14 cellular contexts compared by ENCODE assay signal in the genomic region with DNA sequence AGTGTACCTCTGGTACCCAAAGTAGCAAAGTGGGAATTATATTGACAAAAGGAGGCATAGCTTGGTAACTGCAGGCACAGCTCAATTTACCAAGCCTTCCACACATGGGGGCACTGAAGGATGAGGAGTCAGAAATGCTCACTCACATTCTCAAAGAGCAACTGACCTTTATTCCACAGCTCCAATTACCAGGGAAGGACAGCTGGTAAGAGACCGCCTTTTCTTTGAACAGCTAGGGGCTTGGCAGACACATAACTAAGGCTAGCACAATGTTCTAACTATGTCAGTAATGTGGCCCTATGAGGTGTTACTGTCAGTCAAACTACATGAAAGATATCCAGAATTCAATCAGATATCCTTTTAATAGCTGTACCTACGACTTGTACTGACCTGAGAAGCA.
"Had no signal": no experiment of that assay in that cellular context is flagged by ENCODE, and none has a peak within 500 bp of the region (broad histone marks: within the 10 kb centered on the region; RNA-seq: fewer than 3 reads in every experiment).

No MANE protein-coding gene starts in this region.

- FAIRE-seq: islet of Langerhans had no signal

- ATAC-seq: activated CD8-positive, alpha-beta memory T cell treated with anti-CD3 and anti-CD28 coated beads, Interleukin-2, amount 10 ng/mL, durations not matched to agents 7 days and 5 days; stimulated activated naive CD8-positive, alpha-beta T cell treated with anti-CD3 and anti-CD28 coated beads, Interleukin-15, amount 100 ng/mL, for 72 hours had no signal

- H3K4me3 ChIP-seq: ascending aorta, left ventricle myocardium inferior, sigmoid colon had no signal

- DNase-seq: activated CD4-positive, alpha-beta T cell treated with anti-CD3 and anti-CD28 coated beads for 1 hour; activated CD4-positive, alpha-beta T cell treated with anti-CD3 and anti-CD28 coated beads, Interleukin-2, amount 50 U/mL, for 48 hours; activated CD8-positive, alpha-beta memory T cell treated with anti-CD3 and anti-CD28 coated beads, Interleukin-2, amount 10 ng/mL, durations not matched to agents 7 days and 5 days; activated naive CD4-positive, alpha-beta T cell treated with anti-CD3 and anti-CD28 coated beads, Interleukin-2, amount 10 ng/mL, durations not matched to agents 7 days and 5 days; activated T-cell treated with anti-CD3 and anti-CD28 coated beads, Interleukin-2, amount 50 U/mL, for 1 hour; left ventricle myocardium inferior; sigmoid colon; stimulated activated CD4-positive, alpha-beta T cell treated with anti-CD3 and anti-CD28 coated beads, Interleukin-1b, Interleukin-23, amount 100 ng/mL, for 48 hours; stimulated activated naive CD8-positive, alpha-beta T cell treated with anti-CD3 and anti-CD28 coated beads, Interleukin-15, amount 100 ng/mL, for 72 hours had no signal

- H3K9me3 ChIP-seq: ascending aorta, left ventricle myocardium inferior, sigmoid colon had no signal

- H3K4me3 Mint-ChIP-seq: activated CD8-positive, alpha-beta memory T cell treated with anti-CD3 and anti-CD28 coated beads, Interleukin-2, amount 10 ng/mL, durations not matched to agents 7 days and 5 days; activated naive CD4-positive, alpha-beta T cell treated with anti-CD3 and anti-CD28 coated beads, Interleukin-2, amount 10 ng/mL, durations not matched to agents 7 days and 5 days; memory B cell; neural crest cell; stimulated activated naive CD8-positive, alpha-beta T cell treated with anti-CD3 and anti-CD28 coated beads, Interleukin-15, amount 100 ng/mL, for 72 hours had no signal

- H3K27ac ChIP-seq: ascending aorta, left ventricle myocardium inferior, sigmoid colon, VCaP had no signal

- H3K27ac Mint-ChIP-seq: activated CD8-positive, alpha-beta memory T cell treated with anti-CD3 and anti-CD28 coated beads, Interleukin-2, amount 10 ng/mL, durations not matched to agents 7 days and 5 days; activated naive CD4-positive, alpha-beta T cell treated with anti-CD3 and anti-CD28 coated beads, Interleukin-2, amount 10 ng/mL, durations not matched to agents 7 days and 5 days; memory B cell; stimulated activated naive CD8-positive, alpha-beta T cell treated with anti-CD3 and anti-CD28 coated beads, Interleukin-15, amount 100 ng/mL, for 72 hours had no signal

- H3K9me3 Mint-ChIP-seq: activated naive CD4-positive, alpha-beta T cell treated with anti-CD3 and anti-CD28 coated beads, Interleukin-2, amount 10 ng/mL, durations not matched to agents 7 days and 5 days; memory B cell; stimulated activated naive CD8-positive, alpha-beta T cell treated with anti-CD3 and anti-CD28 coated beads, Interleukin-15, amount 100 ng/mL, for 72 hours had no signal

- H3K4me1 ChIP-seq: ascending aorta, sigmoid colon had no signal

- H3K27me3 ChIP-seq: ascending aorta, sigmoid colon had no signal

- H3K4me1 Mint-ChIP-seq: stimulated activated naive CD8-positive, alpha-beta T cell treated with anti-CD3 and anti-CD28 coated beads, Interleukin-15, amount 100 ng/mL, for 72 hours had no signal

- H3K27me3 Mint-ChIP-seq: activated CD8-positive, alpha-beta memory T cell treated with anti-CD3 and anti-CD28 coated beads, Interleukin-2, amount 10 ng/mL, durations not matched to agents 7 days and 5 days; activated naive CD4-positive, alpha-beta T cell treated with anti-CD3 and anti-CD28 coated beads, Interleukin-2, amount 10 ng/mL, durations not matched to agents 7 days and 5 days; memory B cell; stimulated activated naive CD8-positive, alpha-beta T cell treated with anti-CD3 and anti-CD28 coated beads, Interleukin-15, amount 100 ng/mL, for 72 hours had no signal

- H3K36me3 ChIP-seq: ascending aorta, left ventricle myocardium inferior, sigmoid colon had no signal
